In genomic region chr10:7407368-7408002, GRCh38 we compare ENCODE assay signal across 8 cellular contexts. TPM values are rescaled to one million over a fixed set of nuclear protein-coding genes. Genes with fewer than 3 reads are reported as not detected.
DNase-seq lines count a peak whose midpoint lies in the region; ATAC-seq and TF ChIP-seq lines count a peak whose summit lies in the region.

No MANE protein-coding gene starts in this region.

- H4K8ac ChIP-seq in trophoblast cell (ENCODE audit: low read depth, low read length): peak overlapping the region; percentile 72

- no peak overlapping the region for H2AK5ac ChIP-seq in trophoblast cell (ENCODE audit: low read length)

- peak overlapping the region; percentile 63 for H4K91ac ChIP-seq in trophoblast cell (ENCODE audit: low read depth, low read length)

- H3K27ac Mint-ChIP-seq in CD8-positive, alpha-beta memory T cell: peak overlapping the region in 5 of 8 donors; percentile 60 to 95 (median 66)
- H3K27ac Mint-ChIP-seq in activated CD4-positive, alpha-beta memory T cell treated with anti-CD3 and anti-CD28 coated beads, Interleukin-2, amount 10 ng/mL, durations not matched to agents 7 days and 5 days: no peak overlapping the region

- H3K79me1 ChIP-seq in trophoblast cell (ENCODE audit: low read length): peaks cover 12% of the 10 kb centered on the region

- no CpG with 5 or more reads among the region's 49 CpGs for WGBS in trophoblast cell (ENCODE audit: extremely low coverage, insufficient coverage, insufficient read length)

- peaks cover 0 to 31% (median 5%) of the 10 kb centered on the region in 3 donors for H3K36me3 Mint-ChIP-seq in CD8-positive, alpha-beta memory T cell
- peaks cover 29% of the 10 kb centered on the region for H3K36me3 Mint-ChIP-seq in activated CD4-positive, alpha-beta memory T cell treated with anti-CD3 and anti-CD28 coated beads, Interleukin-2, amount 10 ng/mL, durations not matched to agents 7 days and 5 days (ENCODE audit: low read depth)

- H3K4me1 Mint-ChIP-seq in CD8-positive, alpha-beta memory T cell: peaks cover 52 to 69% (median 66%) of the 10 kb centered on the region in 3 donors
- H3K4me1 Mint-ChIP-seq in activated CD4-positive, alpha-beta memory T cell treated with anti-CD3 and anti-CD28 coated beads, Interleukin-2, amount 10 ng/mL, durations not matched to agents 7 days and 5 days: peaks cover 50% of the 10 kb centered on the region

- peak overlapping the region; percentile 54 for H3K14ac ChIP-seq in trophoblast cell (ENCODE audit: low read length)

- ATAC-seq in HG02571 (IDR thresholded peaks at IDR 0.05; ENCODE audit: unreplicated experiment) (no peak), HG03457 (IDR thresholded peaks at IDR 0.05; ENCODE audit: unreplicated experiment) (no peak), GM21825 (IDR thresholded peaks at IDR 0.05; ENCODE audit: unreplicated experiment) (no peak)

- peak overlapping the region; percentile 96 for H3K4me3 ChIP-seq in CD8-positive, alpha-beta memory T cell (ENCODE audit: low read length)
- H3K4me3 ChIP-seq in fibroblast of mammary gland (ENCODE audit: control insufficient read depth, low read depth, low read length): peak overlapping the region; percentile 25
- H3K4me3 ChIP-seq in trophoblast cell (ENCODE audit: low read depth, low read length): peak overlapping the region; percentile 71

- CTCF ChIA-PET in CD8-positive, alpha-beta memory T cell (lab: Charles Lee): interaction anchor here (1.3 to 3.1 kb wide), 4 partner anchors 12 to 488 kb away, joined by 3 to 14 read pairs (median 4); no protein-coding TSS in a partner anchor
- CTCF ChIA-PET in activated CD4-positive, alpha-beta memory T cell treated with anti-CD3 and anti-CD28 coated beads, Interleukin-2, amount 10 ng/mL, durations not matched to agents 7 days and 5 days (lab: Charles Lee): interaction anchor here (0.6 to 5.8 kb wide), 4 partner anchors 118 to 488 kb away, joined by 3 to 65 read pairs (median 11); no protein-coding TSS in a partner anchor

- peak overlapping the region; percentile 87 for H3K4me2 ChIP-seq in trophoblast cell (ENCODE audit: low read length)

- no peaks in the 10 kb centered on the region for H3K36me3 ChIP-seq in CD8-positive, alpha-beta memory T cell (ENCODE audit: insufficient read depth, low read length)
- H3K36me3 ChIP-seq in trophoblast cell (ENCODE audit: control insufficient read depth in 1 of 2, insufficient read depth in 2 of 2, low read length in 2 of 2): no peaks in the 10 kb centered on the region

- H2BK12ac ChIP-seq in trophoblast cell (ENCODE audit: low read length): peak overlapping the region; percentile 46

- H3K23ac ChIP-seq in trophoblast cell (ENCODE audit: low read length): no peak overlapping the region

- H3K27ac ChIP-seq in CD8-positive, alpha-beta memory T cell (ENCODE audit: low read depth, low read length): peak overlapping the region; percentile 84
- no peak overlapping the region for H3K27ac ChIP-seq in trophoblast cell (ENCODE audit: low read depth, low read length)

- H3K4me1 ChIP-seq in CD8-positive, alpha-beta memory T cell (ENCODE audit: insufficient read depth, low read length): peaks cover 37% of the 10 kb centered on the region
- H3K4me1 ChIP-seq in trophoblast cell (ENCODE audit: control insufficient read depth in 1 of 2, insufficient read depth in 2 of 2, low read length in 2 of 2): peaks cover 22 to 29% of the 10 kb centered on the region in 2 experiments

- H3K9ac ChIP-seq in trophoblast cell (ENCODE audit: low read length): peak overlapping the region; percentile 24

- H3K9me3 Mint-ChIP-seq in CD8-positive, alpha-beta memory T cell: peaks cover 0 to 5% (median 0%) of the 10 kb centered on the region in 5 donors
- no peaks in the 10 kb centered on the region for H3K9me3 Mint-ChIP-seq in activated CD4-positive, alpha-beta memory T cell treated with anti-CD3 and anti-CD28 coated beads, Interleukin-2, amount 10 ng/mL, durations not matched to agents 7 days and 5 days

- peak overlapping the region; percentile 41 for H2AFZ ChIP-seq in trophoblast cell (ENCODE audit: insufficient read depth, low read length, poor library complexity)

- H3K18ac ChIP-seq in trophoblast cell (ENCODE audit: low read length): peak overlapping the region; percentile 0

- H2BK120ac ChIP-seq in trophoblast cell (ENCODE audit: insufficient read depth, low read length, poor library complexity): peak overlapping the region; percentile 61

- no peak for DNase-seq in CD8-positive, alpha-beta memory T cell
- no peak for DNase-seq in activated CD4-positive, alpha-beta memory T cell treated with anti-CD3 and anti-CD28 coated beads, Interleukin-2, amount 10 ng/mL, durations not matched to agents 7 days and 5 days
- DNase-seq in fibroblast of mammary gland (ENCODE audit: low read depth) (peak; percentile 4), trophoblast cell (no peak)
- no peak for DNase-seq in stimulated activated CD4-positive, alpha-beta T cell treated with anti-CD3 and anti-CD28 coated beads, Interleukin-4, amount 100 ng/mL, for 4 hours

- H3K4ac ChIP-seq in trophoblast cell (ENCODE audit: low read depth, low read length): peak overlapping the region; percentile 65

- peaks cover 8% of the 10 kb centered on the region for H3K79me2 ChIP-seq in trophoblast cell (ENCODE audit: control insufficient read depth, insufficient read depth, low read length, poor library complexity)

- POLR2A ChIA-PET in CD8-positive, alpha-beta memory T cell (lab: Charles Lee): no interaction called here
- POLR2A ChIA-PET in activated CD4-positive, alpha-beta memory T cell treated with anti-CD3 and anti-CD28 coated beads, Interleukin-2, amount 10 ng/mL, durations not matched to agents 7 days and 5 days (lab: Charles Lee): interaction anchor here (4.4 to 5.2 kb wide), 2 partner anchors 138 to 480 kb away, joined by 13 to 25 read pairs; no protein-coding TSS in a partner anchor

- peak overlapping the region; percentile 80 to 99 (median 97) for H3K4me3 Mint-ChIP-seq in CD8-positive, alpha-beta memory T cell
- H3K4me3 Mint-ChIP-seq in activated CD4-positive, alpha-beta memory T cell treated with anti-CD3 and anti-CD28 coated beads, Interleukin-2, amount 10 ng/mL, durations not matched to agents 7 days and 5 days: peak overlapping the region; percentile 57

- H2BK5ac ChIP-seq in trophoblast cell (ENCODE audit: low read depth, low read length, poor library complexity): no peak overlapping the region

- H4K12ac ChIP-seq in trophoblast cell (ENCODE audit: low read depth, low read length): peak overlapping the region; percentile 67

- H3K9me3 ChIP-seq in CD8-positive, alpha-beta memory T cell (ENCODE audit: low read length): no peaks in the 10 kb centered on the region
- H3K9me3 ChIP-seq in trophoblast cell (ENCODE audit: insufficient read depth, low read depth, low read length): no peaks in the 10 kb centered on the region

- no peak for TF ChIP-seq CTCF in fibroblast of mammary gland (conservative IDR thresholded peaks at IDR 0.05; ENCODE audit: control insufficient read depth, insufficient read depth, low read depth, low read length)

- H3K27me3 Mint-ChIP-seq in CD8-positive, alpha-beta memory T cell: peaks cover 0 to 6% of the 10 kb centered on the region in 2 donors
- peaks cover 15% of the 10 kb centered on the region for H3K27me3 Mint-ChIP-seq in activated CD4-positive, alpha-beta memory T cell treated with anti-CD3 and anti-CD28 coated beads, Interleukin-2, amount 10 ng/mL, durations not matched to agents 7 days and 5 days

- no peaks in the 10 kb centered on the region for H3K27me3 ChIP-seq in CD8-positive, alpha-beta memory T cell (ENCODE audit: insufficient read depth, low read length, poor library complexity, severe bottlenecking)
- peaks cover 8% of the 10 kb centered on the region for H3K27me3 ChIP-seq in trophoblast cell (ENCODE audit: insufficient read depth, low read length)

RNA-seq across cellular contexts. Expression of gene SFMBT2, which starts 3.3 kb away (rescaled TPM):
- 10 to 100 TPM; 17.4 to 18.3 TPM for total RNA-seq in CD8-positive, alpha-beta memory T cell
- 4.9 TPM for polyA plus RNA-seq in CD8-positive, alpha-beta memory T cell
- total RNA-seq in activated CD4-positive, alpha-beta memory T cell treated with anti-CD3 and anti-CD28 coated beads, Interleukin-2, amount 10 ng/mL, durations not matched to agents 7 days and 5 days: 10 to 100 TPM; 25.8 to 27.0 TPM
- 1.3 and 1.6 TPM in 2 replicates for polyA plus RNA-seq in trophoblast cell (2013)

Comparison
In these comparisons a context has a peak if more than half of its experiments do, and no peak if none do; other contexts are left out.
1. H3K4me3 ChIP-seq: peak in every context shown above with its lines; median percentile 96 in CD8-positive, alpha-beta memory T cell; 71 in trophoblast cell; 25 in fibroblast of mammary gland.